Comparison of ENCODE assay signal across 20 cellular contexts in the genomic region with DNA sequence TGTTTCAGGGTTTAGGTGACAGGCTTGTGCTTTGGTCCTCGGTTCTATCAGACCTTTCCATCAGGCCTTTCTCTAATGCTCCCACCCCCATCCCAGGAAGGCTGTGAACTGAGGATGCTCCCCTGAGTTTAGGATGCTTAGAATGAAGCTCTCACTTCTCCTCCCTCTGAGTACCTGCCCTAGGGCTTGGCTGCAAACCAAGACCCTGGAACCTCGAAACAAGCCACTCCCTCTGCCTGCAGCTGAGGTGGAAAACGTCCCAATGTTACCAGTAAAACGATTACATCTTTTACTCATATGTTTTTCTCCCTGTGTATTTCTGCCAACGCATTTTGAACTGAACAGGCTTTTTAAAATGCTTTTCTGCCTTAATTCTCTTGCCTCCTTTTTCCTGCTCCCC.
"Had no signal": no experiment of that assay in that cellular context is flagged by ENCODE, and none has a peak within 500 bp of the region (broad histone marks: within the 10 kb centered on the region; RNA-seq: fewer than 3 reads in every experiment).

No MANE protein-coding gene starts in this region.

- H3K4me1 ChIP-seq: heart right ventricle, psoas muscle, sigmoid colon had no signal

- H3K9me3 Mint-ChIP-seq: activated CD8-positive, alpha-beta T cell treated with anti-CD3 and anti-CD28 coated beads for 36 hours; activated naive CD8-positive, alpha-beta T cell treated with anti-CD3 and anti-CD28 coated beads for 36 hours; natural killer cell had no signal

- H3K4me1 Mint-ChIP-seq: activated naive CD8-positive, alpha-beta T cell treated with anti-CD3 and anti-CD28 coated beads for 36 hours; natural killer cell had no signal

- H3K27ac Mint-ChIP-seq: activated CD8-positive, alpha-beta T cell treated with anti-CD3 and anti-CD28 coated beads for 36 hours; activated naive CD8-positive, alpha-beta T cell treated with anti-CD3 and anti-CD28 coated beads for 36 hours; activated T-cell treated with anti-CD3 and anti-CD28 coated beads, Interleukin-2, amount 50 U/mL, for 72 hours; natural killer cell had no signal

- H3K36me3 Mint-ChIP-seq: activated naive CD8-positive, alpha-beta T cell treated with anti-CD3 and anti-CD28 coated beads for 36 hours; natural killer cell had no signal

- H3K27me3 Mint-ChIP-seq: activated CD8-positive, alpha-beta T cell treated with anti-CD3 and anti-CD28 coated beads for 36 hours; activated naive CD8-positive, alpha-beta T cell treated with anti-CD3 and anti-CD28 coated beads for 36 hours had no signal

- DNase-seq: activated CD8-positive, alpha-beta memory T cell treated with anti-CD3 and anti-CD28 coated beads, Interleukin-2, amount 50 U/mL, for 4 hours; activated CD8-positive, alpha-beta T cell treated with anti-CD3 and anti-CD28 coated beads for 36 hours; activated gamma-delta T cell treated with Interleukin-2 at 50 U/mL for 16 hours; activated naive CD8-positive, alpha-beta T cell treated with anti-CD3 and anti-CD28 coated beads for 36 hours; activated T-cell treated with anti-CD3 and anti-CD28 coated beads, Interleukin-2, amount 50 U/mL, for 72 hours; aorta; heart right ventricle; mucosa of descending colon; natural killer cell; nucleus accumbens; psoas muscle; sigmoid colon; stimulated activated CD4-positive, alpha-beta T cell treated with anti-CD3 and anti-CD28 coated beads, Interleukin-12 subunit alpha, Interleukin-12 subunit beta, amount 100 ng/mL, for 4 hours; stimulated activated naive CD8-positive, alpha-beta T cell treated with anti-CD3 and anti-CD28 coated beads, Interleukin-15, Interleukin-2, amounts not matched to agents 100 U/mL and 50 U/mL, for 24 hours; T-helper 9 cell had no signal

- H3K4me3 ChIP-seq: heart right ventricle, mucosa of descending colon, psoas muscle, sigmoid colon, thoracic aorta had no signal

- H3K9me3 ChIP-seq: mucosa of descending colon, psoas muscle, sigmoid colon, thoracic aorta had no signal

- FAIRE-seq: endometrium, frontal cortex, islet of Langerhans had no signal

- H3K27me3 ChIP-seq: sigmoid colon had no signal

- H3K36me3 ChIP-seq: heart right ventricle, sigmoid colon, thoracic aorta had no signal

- ATAC-seq: activated CD8-positive, alpha-beta T cell treated with anti-CD3 and anti-CD28 coated beads for 36 hours; activated T-cell treated with anti-CD3 and anti-CD28 coated beads, Interleukin-2, amount 50 U/mL, for 72 hours; heart right ventricle; left lobe of liver; mucosa of descending colon; natural killer cell; psoas muscle; stimulated activated naive CD8-positive, alpha-beta T cell treated with anti-CD3 and anti-CD28 coated beads, Interleukin-15, Interleukin-2, amounts not matched to agents 100 U/mL and 50 U/mL, for 24 hours had no signal

- H3K27ac ChIP-seq: heart right ventricle, psoas muscle, sigmoid colon, thoracic aorta had no signal

- H3K4me3 Mint-ChIP-seq: activated CD8-positive, alpha-beta T cell treated with anti-CD3 and anti-CD28 coated beads for 36 hours; activated naive CD8-positive, alpha-beta T cell treated with anti-CD3 and anti-CD28 coated beads for 36 hours; activated T-cell treated with anti-CD3 and anti-CD28 coated beads, Interleukin-2, amount 50 U/mL, for 72 hours; natural killer cell had no signal
